Comparison of ENCODE assay signal across 8 cellular contexts in genomic region chr14:32201196-32201815, GRCh38.
A peak's percentile ranks its signal among the peaks of the same experiment; 100 is the strongest.
DNase-seq lines count a peak whose midpoint lies in the region; ATAC-seq lines count a peak whose summit lies in the region.

No MANE protein-coding gene starts in this region.

- DNase-seq in NCI-H2081 treated with DMSO at 0.1 percent for 48 hours (lab: John Stamatoyannopoulos, UW) (peak; percentile 67), kidney glomerular epithelial cell (lab: John Stamatoyannopoulos, UW) (peak; percentile 70), GF-D8 (lab: John Stamatoyannopoulos, UW) (no peak)
- DNase-seq in activated CD4-positive, CD25-positive, alpha-beta regulatory T cell treated with anti-CD3 and anti-CD28 coated beads, Interleukin-2, amount 50 U/mL, for 16 hours (ENCODE audit: low read depth, low spot score): peak; percentile 42
- DNase-seq in central memory CD4-positive, alpha-beta T cell: peak; percentile 62
- DNase-seq in stimulated activated CD4-positive, alpha-beta T cell treated with anti-CD3 and anti-CD28 coated beads, Interleukin-15, amount 100 ng/mL, for 24 hours: peak; percentile 87

- peak; percentile 31 for ATAC-seq in GM18508 (IDR thresholded peaks at IDR 0.05; ENCODE audit: insufficient read depth, unreplicated experiment)
- peak; percentile 48 for ATAC-seq in HG02981 (IDR thresholded peaks at IDR 0.05; ENCODE audit: unreplicated experiment)
